In genomic region chr1:205983925-205984725, GRCh38 we compare ENCODE assay signal across 8 cellular contexts. TPM values are rescaled to one million over a fixed set of nuclear protein-coding genes. Genes with fewer than 3 reads are reported as not detected.
DNase-seq lines count a peak whose midpoint lies in the region; ATAC-seq, FAIRE-seq and TF ChIP-seq lines count a peak whose summit lies in the region.

No MANE protein-coding gene starts in this region.

- TF ChIP-seq POLR2A in Peyer's patch (IDR thresholded peaks at IDR 0.05) = no peak
- no peak for TF ChIP-seq POLR2A in HepG2 (IDR thresholded peaks at IDR 0.05; ENCODE audit: insufficient read depth in 1 of 2, low read depth in 2 of 2, low read length in 2 of 2)
- no peak for TF ChIP-seq POLR2A in thyroid gland (IDR thresholded peaks at IDR 0.05)

- peak in 4 of 6 experiments; percentile 53 to 59 (median 56) for TF ChIP-seq CTCF in Peyer's patch (IDR thresholded peaks at IDR 0.05)
- TF ChIP-seq CTCF in coronary artery (IDR thresholded peaks at IDR 0.05) = peak; percentile 42
- TF ChIP-seq CTCF in HepG2 (CRISPR knock-in tag; IDR thresholded peaks at IDR 0.05) = peak; percentile 92
- peak; percentile 29 to 88 (median 74) for TF ChIP-seq CTCF in thyroid gland (IDR thresholded peaks at IDR 0.05)

- TF ChIP-seq EP300 in HepG2 (IDR thresholded peaks at IDR 0.05; ENCODE audit: low read depth in 2 of 2, low read length in 2 of 2) (0 out of 4 replicates have a peak, but pooled peaks of 1 of the 2 experiments have one; percentile 8), HepG2 (CRISPR knock-in tag; IDR thresholded peaks at IDR 0.05; ENCODE audit: borderline replicate concordance) (no peak)

- POLR2A ChIA-PET in HepG2 (lab: Yijun Ruan, JAX) = interaction anchor here (0.8 kb wide), 1 partner anchor 64 kb away, joined by 3 read pairs; no protein-coding TSS in a partner anchor

- CTCF ChIA-PET in HepG2 (lab: Yijun Ruan, JAX; ENCODE audit: low intra/inter-chr PET ratio, low total read pairs) = interaction anchor here (2.2 kb wide), 1 partner anchor 122 kb away, joined by 19 read pairs; no protein-coding TSS in a partner anchor

- no peak for FAIRE-seq in HepG2 (lab: Jason Lieb, UNC)

- H3K4me1 ChIP-seq in HAP-1 = no peaks in the 10 kb centered on the region
- H3K4me1 ChIP-seq in Peyer's patch = peaks cover 0 to 6% (median 0%) of the 10 kb centered on the region in 4 donors
- peaks cover 17% of the 10 kb centered on the region for H3K4me1 ChIP-seq in HepG2 (ENCODE audit: insufficient read depth, low read length)
- peaks cover 24 to 30% of the 10 kb centered on the region in 2 donors for H3K4me1 ChIP-seq in thyroid gland

- no peaks in the 10 kb centered on the region for H3K9me3 ChIP-seq in HAP-1
- no peaks in the 10 kb centered on the region for H3K9me3 ChIP-seq in Peyer's patch
- no peaks in the 10 kb centered on the region for H3K9me3 ChIP-seq in HepG2 (ENCODE audit: low read length)
- no peaks in the 10 kb centered on the region for H3K9me3 ChIP-seq in thyroid gland

- no peaks in the 10 kb centered on the region for H4K20me1 ChIP-seq in HepG2 (ENCODE audit: insufficient read depth, low read length)

- no peaks in the 10 kb centered on the region for H3K79me2 ChIP-seq in HepG2 (ENCODE audit: insufficient read depth, low read length)

- peak overlapping the region in 1 of 4 donors; percentile 76 for H3K27ac ChIP-seq in Peyer's patch
- H3K27ac ChIP-seq in coronary artery = no peak overlapping the region
- H3K27ac ChIP-seq in HepG2 (ENCODE audit: extremely low read length, insufficient read depth, low read length) = no peak overlapping the region
- H3K27ac ChIP-seq in thyroid gland = peak overlapping the region; percentile 53 to 74 (median 63)

- BruUV-seq in HepG2 (replicated peaks; lab: Mats Ljungman, UMichigan) = no TSS peak

- no peak overlapping the region for H3K4me3 ChIP-seq in HAP-1
- no peak overlapping the region for H3K4me3 ChIP-seq in Peyer's patch
- H3K4me3 ChIP-seq in coronary artery = no peak overlapping the region
- peak overlapping the region in 1 of 3 experiments; percentile 38; a peak in 2 of 6 replicates for H3K4me3 ChIP-seq in HepG2 (replicated peaks in 1 of 3; ENCODE audit: insufficient read depth in 1 of 3, low read depth in 2 of 3, low read length in 3 of 3)
- no peak overlapping the region for H3K4me3 ChIP-seq in thyroid gland (replicated peaks in 1 of 3)

- H3K36me3 ChIP-seq in HAP-1 (replicated peaks) (no peaks in the 10 kb centered on the region), Peyer's patch (no peaks in the 10 kb centered on the region), HepG2 (replicated peaks in 1 of 2; ENCODE audit: control insufficient read depth in 1 of 2, insufficient read depth in 2 of 2, low read length in 2 of 2) (no peaks in the 10 kb centered on the region), thyroid gland (no peaks in the 10 kb centered on the region)

- peak; percentile 80 for TF ChIP-seq RAD21 in HepG2 (CRISPR knock-in tag; IDR thresholded peaks at IDR 0.05)

- in situ Hi-C loops in HAP-1 (cut with MboI; ENCODE audit: low sequenced_read_pairs) = loop anchor here (10.0 kb wide), 1 partner anchor 189 kb away; no protein-coding TSS in a partner anchor
- in situ Hi-C loops in HepG2 (cut with HindIII; ENCODE audit: extremely low pct_ligation_motif_present, low pct_unique_long_range_greater_than_20kb) = loop anchor here (5.0 kb wide), 1 partner anchor 123 kb away; no protein-coding TSS in a partner anchor

- no peak overlapping the region for H3K9ac ChIP-seq in HepG2 (ENCODE audit: insufficient read depth, low read depth, low read length)

- intact Hi-C loops in HepG2 (cut with micrococcal nuclease; ENCODE audit: unreplicated experiment) (loop anchor here (1.0 kb wide), 1 partner anchor 46 kb away; no protein-coding TSS in a partner anchor), thyroid gland (cut with DNase I) (loop anchor here (2.0 kb wide), 1 partner anchor 125 kb away; no protein-coding TSS in a partner anchor)

- ATAC-seq in HepG2 (peak; percentile 95), GM18909 (IDR thresholded peaks at IDR 0.05; ENCODE audit: poor library complexity, unreplicated experiment) (no peak), HG03196 (IDR thresholded peaks at IDR 0.05; ENCODE audit: unreplicated experiment) (no peak)

- H3K27me3 ChIP-seq in HAP-1 (ENCODE audit: low read depth) (no peaks in the 10 kb centered on the region), Peyer's patch (no peaks in the 10 kb centered on the region), HepG2 (ENCODE audit: control insufficient read depth in 1 of 2, insufficient read depth in 2 of 2, low read length in 2 of 2) (peaks cover 0 to 12% of the 10 kb centered on the region in 2 experiments; a peak in 3 of 5 replicates), thyroid gland (no peaks in the 10 kb centered on the region)

- no peak overlapping the region for H2AFZ ChIP-seq in HepG2 (ENCODE audit: low read length)

- H3K4me2 ChIP-seq in HepG2 (ENCODE audit: low read depth, low read length) = peak overlapping the region; percentile 81

- WGBS in HepG2 (ENCODE audit: low lambda C conversion rate) = 17% methylated on average over 10 of the region's 14 CpGs
- 27 to 41% methylated on average over 13 to 14 of the region's 14 CpGs for WGBS in thyroid gland, 2 donors

- peak; percentile 48 for DNase-seq in DMS153 (lab: John Stamatoyannopoulos, UW)
- peak; percentile 28 to 69 for DNase-seq in HAP-1 (ENCODE audit: low spot score in 2 of 2)
- DNase-seq in Peyer's patch = peak; percentile 37 to 80 (median 65)
- DNase-seq in coronary artery (ENCODE audit: low spot score) = no peak
- DNase-seq in HepG2 (ENCODE audit: low spot score) = peak; percentile 80
- DNase-seq in thyroid gland = peak; percentile 70 to 80

RNA-seq across cellular contexts. Expression of gene RAB7B, which starts 19.1 kb away (rescaled TPM):
- total RNA-seq in Peyer's patch = under 1 TPM in 3 of 4 donors, not detected in 1; 0.35 to 0.47 (median 0.40) TPM
- 0.34 and 0.46 TPM in 2 replicates for total RNA-seq in HepG2 (2016; rRNA removed; fragmentation: Illumina TruSeq; extraction: Trizol)
- not detected in 2 replicates for total RNA-seq in HepG2 (2016; cell fraction: cytosol; rRNA removed; fragmentation: Illumina TruSeq; extraction: Trizol; ENCODE audit: low read depth)
- total RNA-seq in HepG2 (2016; cell fraction: insoluble cytoplasmic fraction; rRNA removed; fragmentation: Illumina TruSeq; extraction: Trizol) = 0.32 and 0.49 TPM in 2 replicates
- 0.22 TPM in 1 of 2 replicates, not detected in the other for total RNA-seq in HepG2 (2016; cell fraction: membrane; rRNA removed; fragmentation: Illumina TruSeq; extraction: Trizol)
- total RNA-seq in HepG2 (2016; cell fraction: nucleus; rRNA removed; fragmentation: Illumina TruSeq; extraction: Trizol) = 0.19 and 0.28 TPM in 2 replicates
- polyA plus RNA-seq in HepG2 (2011; rRNA removed) = 0.05 and 0.39 TPM in 2 replicates
- polyA plus RNA-seq in HepG2 (2011; cell fraction: cytosol; rRNA removed) = 0.09 and 0.19 TPM in 2 replicates
- 0.31 and 0.34 TPM in 2 replicates for polyA plus RNA-seq in HepG2 (2011; cell fraction: nucleus; rRNA removed)
- not detected in 2 replicates for polyA plus RNA-seq in HepG2 (2012)
- 0.06 and 0.08 TPM in 2 replicates for polyA plus RNA-seq in HepG2 (2016; cell fraction: cytosol; fragmentation: Illumina TruSeq; extraction: Trizol; ENCODE audit: low read depth)
- 0.50 and 0.66 TPM in 2 replicates for polyA plus RNA-seq in HepG2 (2016; cell fraction: insoluble cytoplasmic fraction; fragmentation: Illumina TruSeq; extraction: Trizol; ENCODE audit: low read depth)
- 0.10 TPM in 1 of 2 replicates, not detected in the other for polyA plus RNA-seq in HepG2 (2016; cell fraction: membrane; fragmentation: Illumina TruSeq; extraction: Trizol; ENCODE audit: low read depth)
- 0.24 TPM in 1 of 2 replicates, not detected in the other for polyA plus RNA-seq in HepG2 (2016; cell fraction: nucleus; fragmentation: Illumina TruSeq; extraction: Trizol; ENCODE audit: insufficient read depth, low read depth)
- polyA minus RNA-seq in HepG2 (2011; rRNA and poly(A)+ RNA removed; ENCODE audit: low replicate concordance) = 0.12 TPM in 1 of 2 replicates, not detected in the other
- polyA minus RNA-seq in HepG2 (2011; cell fraction: cytosol; rRNA and poly(A)+ RNA removed) = not detected in 2 replicates
- not detected in 2 replicates for polyA minus RNA-seq in HepG2 (2011; cell fraction: nucleus; rRNA and poly(A)+ RNA removed)
- 10 to 100 TPM in 2 of 4 donors, 1 to 10 TPM in 2; 4.8 to 12.6 (median 8.7) TPM for total RNA-seq in thyroid gland

RNA-seq across cellular contexts. Expression of gene CTSE, which starts 39.6 kb away (rescaled TPM):
- total RNA-seq in Peyer's patch = 1 to 10 TPM in 3 of 4 donors, not detected in 1; 3.6 to 8.1 (median 3.6) TPM
- total RNA-seq in HepG2 (2016; rRNA removed; fragmentation: Illumina TruSeq; extraction: Trizol) = 0.69 and 0.95 TPM in 2 replicates
- total RNA-seq in HepG2 (2016; cell fraction: cytosol; rRNA removed; fragmentation: Illumina TruSeq; extraction: Trizol; ENCODE audit: low read depth) = 0.18 and 0.20 TPM in 2 replicates
- total RNA-seq in HepG2 (2016; cell fraction: insoluble cytoplasmic fraction; rRNA removed; fragmentation: Illumina TruSeq; extraction: Trizol) = 0.62 and 0.76 TPM in 2 replicates
- total RNA-seq in HepG2 (2016; cell fraction: membrane; rRNA removed; fragmentation: Illumina TruSeq; extraction: Trizol) = 0.19 and 0.48 TPM in 2 replicates
- 1.3 and 1.4 TPM in 2 replicates for total RNA-seq in HepG2 (2016; cell fraction: nucleus; rRNA removed; fragmentation: Illumina TruSeq; extraction: Trizol)
- polyA plus RNA-seq in HepG2 (2011; rRNA removed) = 0.37 and 0.50 TPM in 2 replicates
- 0.50 and 0.58 TPM in 2 replicates for polyA plus RNA-seq in HepG2 (2011; cell fraction: cytosol; rRNA removed)
- polyA plus RNA-seq in HepG2 (2011; cell fraction: nucleus; rRNA removed) = 0.06 and 0.26 TPM in 2 replicates
- polyA plus RNA-seq in HepG2 (2012) = 0.19 and 0.23 TPM in 2 replicates
- 0.18 and 0.36 TPM in 2 replicates for polyA plus RNA-seq in HepG2 (2016; cell fraction: cytosol; fragmentation: Illumina TruSeq; extraction: Trizol; ENCODE audit: low read depth)
- 0.30 and 0.46 TPM in 2 replicates for polyA plus RNA-seq in HepG2 (2016; cell fraction: insoluble cytoplasmic fraction; fragmentation: Illumina TruSeq; extraction: Trizol; ENCODE audit: low read depth)
- 0.26 and 0.27 TPM in 2 replicates for polyA plus RNA-seq in HepG2 (2016; cell fraction: membrane; fragmentation: Illumina TruSeq; extraction: Trizol; ENCODE audit: low read depth)
- 1.6 and 2.5 TPM in 2 replicates for polyA plus RNA-seq in HepG2 (2016; cell fraction: nucleus; fragmentation: Illumina TruSeq; extraction: Trizol; ENCODE audit: insufficient read depth, low read depth)
- polyA minus RNA-seq in HepG2 (2011; rRNA and poly(A)+ RNA removed; ENCODE audit: low replicate concordance) = 0.07 and 0.26 TPM in 2 replicates
- not detected in 2 replicates for polyA minus RNA-seq in HepG2 (2011; cell fraction: cytosol; rRNA and poly(A)+ RNA removed)
- polyA minus RNA-seq in HepG2 (2011; cell fraction: nucleus; rRNA and poly(A)+ RNA removed) = 0.25 TPM in 1 of 2 replicates, not detected in the other
- total RNA-seq in thyroid gland = 10 to 100 TPM in 3 of 4 donors, 1 to 10 TPM in 1; 3.6 to 38.2 (median 19.0) TPM

RNA-seq across cellular contexts. Expression of gene SLC26A9, which starts 40.9 kb away (rescaled TPM):
- total RNA-seq in Peyer's patch = not detected
- 0.04 and 0.15 TPM in 2 replicates for total RNA-seq in HepG2 (2016; rRNA removed; fragmentation: Illumina TruSeq; extraction: Trizol)
- not detected in 2 replicates for total RNA-seq in HepG2 (2016; cell fraction: cytosol; rRNA removed; fragmentation: Illumina TruSeq; extraction: Trizol; ENCODE audit: low read depth)
- 0.04 TPM in 1 of 2 replicates, not detected in the other for total RNA-seq in HepG2 (2016; cell fraction: insoluble cytoplasmic fraction; rRNA removed; fragmentation: Illumina TruSeq; extraction: Trizol)
- 0.06 TPM in 1 of 2 replicates, not detected in the other for total RNA-seq in HepG2 (2016; cell fraction: membrane; rRNA removed; fragmentation: Illumina TruSeq; extraction: Trizol)
- 0.09 TPM in 1 of 2 replicates, not detected in the other for total RNA-seq in HepG2 (2016; cell fraction: nucleus; rRNA removed; fragmentation: Illumina TruSeq; extraction: Trizol)
- 0.03 and 0.11 TPM in 2 replicates for polyA plus RNA-seq in HepG2 (2011; rRNA removed)
- polyA plus RNA-seq in HepG2 (2011; cell fraction: cytosol; rRNA removed) = 0.03 TPM in 2 replicates
- polyA plus RNA-seq in HepG2 (2011; cell fraction: nucleus; rRNA removed) = 0.19 and 0.43 TPM in 2 replicates
- 0.04 TPM in 1 of 2 replicates, not detected in the other for polyA plus RNA-seq in HepG2 (2012)
- not detected in 2 replicates for polyA plus RNA-seq in HepG2 (2016; cell fraction: cytosol; fragmentation: Illumina TruSeq; extraction: Trizol; ENCODE audit: low read depth)
- polyA plus RNA-seq in HepG2 (2016; cell fraction: insoluble cytoplasmic fraction; fragmentation: Illumina TruSeq; extraction: Trizol; ENCODE audit: low read depth) = 0.09 TPM in 1 of 2 replicates, not detected in the other
- 0.07 and 0.13 TPM in 2 replicates for polyA plus RNA-seq in HepG2 (2016; cell fraction: membrane; fragmentation: Illumina TruSeq; extraction: Trizol; ENCODE audit: low read depth)
- polyA plus RNA-seq in HepG2 (2016; cell fraction: nucleus; fragmentation: Illumina TruSeq; extraction: Trizol; ENCODE audit: insufficient read depth, low read depth) = 0.40 and 0.41 TPM in 2 replicates
- polyA minus RNA-seq in HepG2 (2011; rRNA and poly(A)+ RNA removed; ENCODE audit: low replicate concordance) = 0.02 and 0.09 TPM in 2 replicates
- polyA minus RNA-seq in HepG2 (2011; cell fraction: cytosol; rRNA and poly(A)+ RNA removed) = not detected in 2 replicates
- polyA minus RNA-seq in HepG2 (2011; cell fraction: nucleus; rRNA and poly(A)+ RNA removed) = 0.39 TPM in 1 of 2 replicates, not detected in the other
- 1 to 10 TPM; 1.6 to 4.8 (median 3.3) TPM for total RNA-seq in thyroid gland

Comparison
In these comparisons a context has a peak if more than half of its experiments do, and no peak if none do; other contexts are left out.
1. H3K27ac ChIP-seq: peak in thyroid gland (3 of 3); none in coronary artery (0 of 2) and HepG2 (single experiment).
2. CTCF ChIP-seq: peak in every context shown above with its lines; median percentile 92 in HepG2; 74 in thyroid gland; 56 in Peyer's patch; 42 in coronary artery.